Comparison of ENCODE assay signal across 8 cellular contexts in the genomic region with DNA sequence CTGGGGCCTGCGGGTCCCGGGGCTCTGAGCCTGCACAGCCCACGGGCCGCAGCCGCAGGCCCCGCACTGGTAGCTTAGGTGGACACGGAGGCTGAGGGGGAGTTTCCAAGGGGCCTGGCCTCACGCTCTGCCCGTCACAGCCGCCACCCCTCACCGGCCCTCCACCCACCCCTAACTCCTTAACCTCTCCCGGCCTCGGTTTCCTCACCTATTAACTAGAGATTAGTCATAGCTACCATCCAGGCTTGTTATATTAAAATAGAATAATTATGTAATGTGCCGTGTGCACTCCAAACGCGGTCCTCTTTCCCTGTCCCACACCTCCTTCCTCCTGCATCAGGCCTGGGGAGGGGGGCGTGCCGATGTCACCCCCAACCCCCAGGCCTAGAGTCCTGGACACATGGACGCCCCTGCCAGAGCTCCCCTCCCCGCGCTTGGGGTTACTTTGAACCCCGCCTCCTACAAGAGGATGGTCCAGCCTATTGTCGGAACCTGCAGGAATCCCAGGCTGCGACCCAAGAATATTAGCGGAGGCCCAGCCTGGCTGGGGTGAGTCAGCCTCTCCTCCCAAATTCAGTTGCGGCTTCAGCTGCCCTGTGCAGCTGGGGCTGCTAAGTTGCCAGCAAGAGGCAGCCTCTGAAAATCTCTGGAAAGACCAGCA. TPM values are rescaled to one million over a fixed set of nuclear protein-coding genes. Genes with fewer than 3 reads are reported as not detected.
DNase-seq lines count a peak whose midpoint lies in the region; ATAC-seq and TF ChIP-seq lines count a peak whose summit lies in the region.

No MANE protein-coding gene starts in this region.

- H3K27ac Mint-ChIP-seq in brain = peak overlapping the region in 4 of 5 experiments; percentile 56 to 97 (median 90)

- H3K36me3 ChIP-seq in kidney epithelial cell (ENCODE audit: control insufficient read depth, insufficient read depth, low read length) = no peaks in the 10 kb centered on the region

- H3K4me3 Mint-ChIP-seq in brain = peak overlapping the region in 3 of 5 experiments; percentile 31 to 45 (median 43)

- POLR2A ChIA-PET in AG04450 (lab: Yijun Ruan, JAX) = interaction anchor here (0.7 to 2.6 kb wide), 7 partner anchors 11 to 43 kb away, joined by 3 to 21 read pairs (median 3); a partner anchor contains a TSS

- H3K27me3 Mint-ChIP-seq in brain = peaks cover 24% of the 10 kb centered on the region

- no peaks in the 10 kb centered on the region for H3K27me3 ChIP-seq in AG04450 (ENCODE audit: control insufficient read depth, insufficient read depth, low read length)
- H3K27me3 ChIP-seq in kidney epithelial cell (ENCODE audit: control insufficient read depth, insufficient read depth, low read length) = no peaks in the 10 kb centered on the region

- CTCF ChIA-PET in AG04450 (lab: Charles Lee) = interaction anchor here (1.0 kb wide), 1 partner anchor 18 kb away, joined by 3 read pairs; no protein-coding TSS in a partner anchor

- H3K36me3 Mint-ChIP-seq in brain = no peaks in the 10 kb centered on the region

- H3K27ac ChIP-seq in AG04450 (ENCODE audit: low read depth, low read length) = peak overlapping the region; percentile 92
- peak overlapping the region; percentile 79 for H3K27ac ChIP-seq in substantia nigra (ENCODE audit: low read depth, low read length, poor library complexity, severe bottlenecking)

- DNase-seq in AG04450 (ENCODE audit: low read depth, low spot score) (no peak), LHCN-M2 (ENCODE audit: low read depth) (peak; percentile 91), kidney epithelial cell (ENCODE audit: low read depth) (no peak), substantia nigra (lab: John Stamatoyannopoulos, UW) (peak in 2 of 49 donors; percentile 44 to 54), OCI-M2 (lab: John Stamatoyannopoulos, UW; ENCODE audit: unreplicated experiment) (no peak), NCI-H146 (lab: John Stamatoyannopoulos, UW) (no peak)

- no peaks in the 10 kb centered on the region; the same call in 1 of the 2 replicates for H3K9me3 ChIP-seq in AG04450 (ENCODE audit: control insufficient read depth, insufficient read depth, low read length)

- no peaks in the 10 kb centered on the region for H3K9me3 Mint-ChIP-seq in brain

- ATAC-seq in HG03159 (IDR thresholded peaks at IDR 0.05; ENCODE audit: unreplicated experiment) = no peak

- H3K4me1 Mint-ChIP-seq in brain = peaks cover 37% of the 10 kb centered on the region

- no peak for TF ChIP-seq CTCF in AG04450 (IDR thresholded peaks at IDR 0.05; ENCODE audit: low read depth, low read length)
- no peak for TF ChIP-seq CTCF in brain (conservative IDR thresholded peaks at IDR 0.05)
- TF ChIP-seq CTCF in kidney epithelial cell (IDR thresholded peaks at IDR 0.05; ENCODE audit: insufficient read depth, low read length, poor library complexity, severe bottlenecking) = no peak

- H3K4me3 ChIP-seq in AG04450 (ENCODE audit: low read depth, low read length) (peak overlapping the region; percentile 25), kidney epithelial cell (ENCODE audit: low read depth, low read length) (peak overlapping the region; percentile 22)

RNA-seq across cellular contexts. Expression of a gene that starts 17.3 kb away (rescaled TPM):
- polyA plus RNA-seq in AG04450 (2011; rRNA removed) (15.3 and 21.0 TPM in 2 replicates), brain (ENCODE audit: insufficient read depth, low read depth, low replicate concordance) (11.3 TPM)
- 40.1 and 42.9 TPM in 2 replicates for polyA minus RNA-seq in AG04450 (2011; rRNA and poly(A)+ RNA removed)
- total RNA-seq in LHCN-M2 (2014; rRNA removed) (29.3 and 32.8 TPM in 2 replicates), kidney epithelial cell (36.0 and 39.2 TPM in 2 replicates)
- 7.4 TPM for polyA plus RNA-seq in LHCN-M2 (2012)

RNA-seq across cellular contexts. Expression of a gene that starts 35.9 kb away (rescaled TPM):
- polyA plus RNA-seq in AG04450 (2011; rRNA removed) (31.0 and 31.7 TPM in 2 replicates), brain (ENCODE audit: insufficient read depth, low read depth, low replicate concordance) (33.6 TPM)
- 32.8 and 40.5 TPM in 2 replicates for polyA minus RNA-seq in AG04450 (2011; rRNA and poly(A)+ RNA removed)
- total RNA-seq in LHCN-M2 (2014; rRNA removed) (31.9 and 35.0 TPM in 2 replicates), kidney epithelial cell (32.8 and 34.5 TPM in 2 replicates)
- 16.3 TPM for polyA plus RNA-seq in LHCN-M2 (2012)
